Comparison of ENCODE assay signal across 8 cellular contexts in genomic region chr13:30113983-30114491, GRCh38.
DNase-seq lines count a peak whose midpoint lies in the region; ATAC-seq and TF ChIP-seq lines count a peak whose summit lies in the region.

No MANE protein-coding gene starts in this region.

- no peaks in the 10 kb centered on the region for H3K9me3 ChIP-seq in esophagus squamous epithelium
- H3K9me3 ChIP-seq in prostate gland, result no peaks in the 10 kb centered on the region

- TF ChIP-seq POLR2A in esophagus squamous epithelium (IDR thresholded peaks at IDR 0.05) (no peak), prostate gland (IDR thresholded peaks at IDR 0.05) (no peak)

- ATAC-seq in GM18909 (IDR thresholded peaks at IDR 0.05; ENCODE audit: poor library complexity, unreplicated experiment), result no peak

- H3K36me3 ChIP-seq in esophagus squamous epithelium (no peaks in the 10 kb centered on the region), prostate gland (no peaks in the 10 kb centered on the region)

- H3K4me1 ChIP-seq in esophagus squamous epithelium, result peaks cover 0 to 42% (median 22%) of the 10 kb centered on the region in 3 donors
- peaks cover 2% of the 10 kb centered on the region for H3K4me1 ChIP-seq in prostate gland (replicated peaks)

- TF ChIP-seq CTCF in esophagus squamous epithelium (IDR thresholded peaks at IDR 0.05) (no peak), prostate gland (IDR thresholded peaks at IDR 0.05) (no peak), GM13976 (IDR thresholded peaks at IDR 0.05; ENCODE audit: borderline replicate concordance, control extremely low read depth, extremely low read depth, insufficient read depth, missing control alignments) (no peak)

- H3K27me3 ChIP-seq in esophagus squamous epithelium (peaks cover 0 to 3% (median 0%) of the 10 kb centered on the region in 4 donors), prostate gland (replicated peaks; ENCODE audit: insufficient read depth) (no peaks in the 10 kb centered on the region)

- H3K27ac ChIP-seq in esophagus squamous epithelium (peak overlapping the region; percentile 57 to 83 (median 79)), prostate gland (peak overlapping the region; percentile 39 to 63)

- H3K4me3 ChIP-seq in esophagus squamous epithelium (peak overlapping the region; percentile 59 to 84 (median 72)), prostate gland (peak overlapping the region in 1 of 2 donors; percentile 82)

- in situ Hi-C loops in GM13976 (cut with MboI; ENCODE audit: low sequenced_read_pairs, unreplicated experiment), result loop anchor here (10.0 kb wide), 2 partner anchors 339 to 609 kb away; no protein-coding TSS in a partner anchor

- DNase-seq in ELF-1 (ENCODE audit: low read depth, low spot score) (peak; percentile 57), RPMI7951 (ENCODE audit: low read depth) (peak; percentile 48), esophagus squamous epithelium (lab: John Stamatoyannopoulos, UW) (no peak), prostate gland (ENCODE audit: low spot score) (no peak), glomerular visceral epithelial cell (ENCODE audit: extremely low spot score) (no peak), Kasumi-1 (lab: John Stamatoyannopoulos, UW) (no peak), GM13976 (ENCODE audit: low spot score) (no peak)

- 10 to 56% methylated on average over 5 of the region's 14 CpGs for WGBS in esophagus squamous epithelium, 2 donors
- WGBS in prostate gland, result 48% methylated on average over 14 of the region's 14 CpGs

- intact Hi-C loops in esophagus squamous epithelium (cut with DNase I) (loop anchor here (5.0 to 10.0 kb wide), 4 partner anchors 189 to 609 kb away; no protein-coding TSS in a partner anchor), prostate gland (cut with DNase I) (loop anchor here (2.0 to 10.0 kb wide), 7 partner anchors 189 to 1459 kb away; partner anchors contain the start of genes POMP and SLC7A1)

Comparison
In these comparisons a context has a peak if more than half of its experiments do, and no peak if none do; other contexts are left out.
1. DNase-seq: peak in ELF-1 (single experiment) and RPMI7951 (single experiment); none in esophagus squamous epithelium (single experiment), prostate gland (single experiment), glomerular visceral epithelial cell (single experiment), Kasumi-1 (0 of 2) and GM13976 (single experiment).